Comparison of ENCODE assay signal across 15 cellular contexts in the genomic region with DNA sequence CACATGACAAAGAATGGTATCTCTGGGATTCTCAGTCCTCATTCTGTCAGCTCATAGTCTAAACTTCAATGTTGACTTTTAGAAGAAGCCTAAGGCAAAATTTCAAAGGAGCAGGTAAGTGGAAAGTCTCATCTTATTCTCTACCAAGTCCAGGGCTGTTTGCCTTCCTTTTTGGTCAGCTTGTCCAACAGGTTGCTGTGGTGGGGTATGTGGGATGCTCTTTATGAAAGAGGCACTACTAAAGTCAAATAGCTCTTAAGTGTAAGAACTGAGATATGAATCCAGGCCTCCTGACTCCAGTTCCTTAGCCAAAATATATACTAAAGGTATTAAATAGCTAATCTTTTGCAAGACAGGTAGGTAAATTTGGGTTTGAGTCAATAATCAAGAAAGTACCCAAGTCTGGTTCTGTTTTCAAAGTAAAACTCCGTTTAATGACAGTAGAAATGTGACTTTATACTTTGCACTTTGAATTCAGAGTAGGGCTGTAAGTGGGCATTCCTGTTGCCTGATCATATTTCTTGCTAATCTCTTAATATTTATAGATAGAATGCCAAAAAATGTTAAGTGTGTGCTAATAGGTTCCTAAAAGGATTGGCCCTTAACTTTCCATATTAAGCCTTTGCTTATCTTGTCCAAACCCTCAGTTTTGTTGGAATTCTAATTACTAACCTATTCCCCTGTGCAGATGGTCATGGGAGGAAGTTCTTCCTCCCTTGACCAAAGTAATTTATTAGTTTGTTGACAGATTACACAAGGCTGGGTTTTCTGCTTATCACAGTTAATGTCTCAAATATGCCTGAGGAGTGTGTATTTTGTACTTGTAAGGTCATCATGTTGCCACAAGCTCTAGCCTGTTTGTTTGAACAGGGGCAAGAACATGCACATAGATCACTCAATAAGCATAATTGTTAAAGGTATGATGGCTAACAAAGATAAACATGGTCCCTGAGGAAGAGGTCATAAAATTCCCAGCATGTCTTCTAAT.
DNase-seq lines count a peak whose midpoint lies in the region; ATAC-seq and TF ChIP-seq lines count a peak whose summit lies in the region.
"Had no signal": no experiment of that assay in that cellular context is flagged by ENCODE, and none has a peak within 500 bp of the region (broad histone marks: within the 10 kb centered on the region; RNA-seq: fewer than 3 reads in every experiment).

No MANE protein-coding gene starts in this region.

- H3K4me1 ChIP-seq in PC-3 (ENCODE audit: insufficient read depth, low read length) (peaks cover 11% of the 10 kb centered on the region; the same call in 1 of the 2 replicates), left ventricle myocardium inferior (peaks cover 3% of the 10 kb centered on the region)
- H3K4me1 ChIP-seq: tibial artery had no signal

- DNase-seq in HuH-7.5 (ENCODE audit: low spot score) = peak; percentile 22
- DNase-seq in PC-3 = peak; percentile 45
- DNase-seq in left ventricle myocardium inferior = no peak
- DNase-seq in GM19238 (ENCODE audit: insufficient read length, low spot score) = no peak
- no peak for DNase-seq in NCI-H446 treated with DMSO at 0.1 percent for 48 hours (lab: John Stamatoyannopoulos, UW)
- no peak for DNase-seq in COR-L47 (lab: John Stamatoyannopoulos, UW)
- DNase-seq: activated CD8-positive, alpha-beta T cell treated with anti-CD3 and anti-CD28 coated beads for 36 hours; dorsolateral prefrontal cortex; glutamatergic neuron; kidney; NCI-H82; retina; tibial artery had no signal

- H3F3A ChIP-seq in PC-3 (ENCODE audit: low read length, unreplicated experiment) = no peaks in the 10 kb centered on the region

- CTCF ChIA-PET in PC-3 (lab: Charles Lee) = no interaction called here

- no peak overlapping the region for H2AFZ ChIP-seq in PC-3 (ENCODE audit: low read length)

- H3K9me2 ChIP-seq in PC-3 (replicated peaks; ENCODE audit: low read length) = no peaks in the 10 kb centered on the region

- H3K27ac ChIP-seq in 22Rv1 (0 out of 2 replicates have a peak overlapping the region, but pooled peaks have one; percentile 4), PC-3 (ENCODE audit: low read length) (no peak overlapping the region), left ventricle myocardium inferior (replicated peaks) (peak overlapping the region; percentile 24)
- H3K27ac ChIP-seq: tibial artery had no signal

- H3K4me3 ChIP-seq in PC-3 (ENCODE audit: low read length) = no peak overlapping the region
- H3K4me3 ChIP-seq in left ventricle myocardium inferior = no peak overlapping the region
- H3K4me3 ChIP-seq: dorsolateral prefrontal cortex, tibial artery had no signal

- H4K20me1 ChIP-seq in PC-3 (ENCODE audit: low read length) = no peaks in the 10 kb centered on the region

- no peaks in the 10 kb centered on the region for H3K79me2 ChIP-seq in PC-3 (ENCODE audit: low read length)

- ATAC-seq in PC-3 (peak; percentile 79), GM21423 (IDR thresholded peaks at IDR 0.05; ENCODE audit: unreplicated experiment) (no peak)
- ATAC-seq: activated CD8-positive, alpha-beta T cell treated with anti-CD3 and anti-CD28 coated beads for 36 hours had no signal

- POLR2A ChIA-PET in PC-3 (lab: Charles Lee; ENCODE audit: unreplicated experiment) = no interaction called here

- TF ChIP-seq CTCF in 22Rv1 (IDR thresholded peaks at IDR 0.05) (no peak), PC-3 (conservative IDR thresholded peaks at IDR 0.05; ENCODE audit: low read depth, low read length) (no peak), left ventricle myocardium inferior (IDR thresholded peaks at IDR 0.05; ENCODE audit: borderline replicate concordance) (no peak)

- H3K9me3 ChIP-seq in PC-3 (ENCODE audit: low read length) = no peaks in the 10 kb centered on the region
- H3K9me3 ChIP-seq in left ventricle myocardium inferior (replicated peaks) = no peaks in the 10 kb centered on the region
- H3K9me3 ChIP-seq: tibial artery had no signal

- H3K4me2 ChIP-seq in PC-3 (ENCODE audit: low read length) = no peak overlapping the region

- intact Hi-C loops in PC-3 (cut with micrococcal nuclease) = no loop called here
- intact Hi-C loops in left ventricle myocardium inferior (cut with micrococcal nuclease) = no loop called here

- H3K27me3 ChIP-seq in PC-3 (ENCODE audit: low read length) (no peaks in the 10 kb centered on the region), left ventricle myocardium inferior (ENCODE audit: low read depth) (no peaks in the 10 kb centered on the region)
- H3K27me3 ChIP-seq: dorsolateral prefrontal cortex, tibial artery had no signal

- no peak overlapping the region for H3K9ac ChIP-seq in PC-3 (ENCODE audit: low read length)

- no TSS peak for BruUV-seq in PC-3 (replicated peaks; lab: Mats Ljungman, UMichigan)

- no peaks in the 10 kb centered on the region for H3K36me3 ChIP-seq in PC-3 (ENCODE audit: low read depth, low read length)
- no peaks in the 10 kb centered on the region for H3K36me3 ChIP-seq in left ventricle myocardium inferior
- H3K36me3 ChIP-seq: tibial artery had no signal

Comparison
In these comparisons a context has a peak if more than half of its experiments do, and no peak if none do; other contexts are left out.
1. DNase-seq: peak in HuH-7.5 (single experiment) and PC-3 (single experiment); none in left ventricle myocardium inferior (single experiment), GM19238 (single experiment), NCI-H446 treated with DMSO at 0.1 percent for 48 hours (single experiment) and COR-L47 (single experiment).